In genomic region chr1:233815865-233816264, GRCh38 we compare ENCODE assay signal across 18 cellular contexts.
DNase-seq lines count a peak whose midpoint lies in the region; TF ChIP-seq lines count a peak whose summit lies in the region.
"Had no signal": no experiment of that assay in that cellular context is flagged by ENCODE, and none has a peak within 500 bp of the region (broad histone marks: within the 10 kb centered on the region; RNA-seq: fewer than 3 reads in every experiment).

No MANE protein-coding gene starts in this region.

- H3K79me2 ChIP-seq in PC-9 (ENCODE audit: low read depth): no peaks in the 10 kb centered on the region

- H2AFZ ChIP-seq in PC-9: no peak overlapping the region
- H2AFZ ChIP-seq in mesenchymal stem cell (ENCODE audit: low read depth, low read length): peak overlapping the region; percentile 39

- CTCF ChIA-PET in PC-9 (lab: Charles Lee): no interaction called here

- no peaks in the 10 kb centered on the region; the same call in none of the 2 replicates for H3K9me3 ChIP-seq in PC-9 (ENCODE audit: insufficient read depth, low read depth)
- no peaks in the 10 kb centered on the region for H3K9me3 ChIP-seq in mesenchymal stem cell (ENCODE audit: control insufficient read depth, low read length)
- H3K9me3 ChIP-seq: SJCRH30 had no signal

- no peak overlapping the region for H4K91ac ChIP-seq in mesenchymal stem cell (ENCODE audit: low read length)

- H2BK15ac ChIP-seq in mesenchymal stem cell (ENCODE audit: low read depth, poor library complexity, severe bottlenecking): no peak overlapping the region

- H2AK5ac ChIP-seq in mesenchymal stem cell (ENCODE audit: low read length, severe bottlenecking): no peak overlapping the region

- H3K23ac ChIP-seq in mesenchymal stem cell (ENCODE audit: low read length in 2 of 2): no peak overlapping the region

- H3K4me2 ChIP-seq in PC-9: peak overlapping the region; percentile 11; the same call in 1 of the 2 replicates
- H3K4me2 ChIP-seq in mesenchymal stem cell (ENCODE audit: low read length, poor library complexity, severe bottlenecking): no peak overlapping the region
- H3K4me2 ChIP-seq: KMS-11 had no signal

- H2BK12ac ChIP-seq in mesenchymal stem cell (ENCODE audit: low read length in 2 of 2): no peak overlapping the region

- H3K4ac ChIP-seq in mesenchymal stem cell (ENCODE audit: low read depth in 1 of 2, low read length in 2 of 2): no peak overlapping the region

- H3K9ac ChIP-seq in mesenchymal stem cell (ENCODE audit: low read length): no peak overlapping the region
- H3K9ac ChIP-seq: KMS-11 had no signal

- H3K18ac ChIP-seq in mesenchymal stem cell (ENCODE audit: low read depth in 1 of 2, low read length in 2 of 2): no peak overlapping the region

- H3F3A ChIP-seq in PC-9 (ENCODE audit: insufficient read depth, low read depth): peaks cover 7% of the 10 kb centered on the region; the same call in 1 of the 2 replicates

- 64% methylated on average over 3 of the region's 3 CpGs for WGBS in mesenchymal stem cell

- POLR2A ChIA-PET in PC-9 (lab: Charles Lee; ENCODE audit: unreplicated experiment): interaction anchor here (0.7 kb wide), 1 partner anchor 163 kb away, joined by 5 read pairs; no protein-coding TSS in a partner anchor

- H3K4me1 ChIP-seq in PC-9 (replicated peaks; ENCODE audit: insufficient read depth) (peaks cover 8% of the 10 kb centered on the region), mesenchymal stem cell (ENCODE audit: control insufficient read depth, insufficient read depth, low read depth, low read length) (no peaks in the 10 kb centered on the region)

- H4K8ac ChIP-seq in mesenchymal stem cell (ENCODE audit: low read length): no peak overlapping the region

- H3K79me1 ChIP-seq in mesenchymal stem cell (replicated peaks; ENCODE audit: low read length, poor library complexity, severe bottlenecking): no peaks in the 10 kb centered on the region

- no peaks in the 10 kb centered on the region for H4K20me1 ChIP-seq in PC-9 (ENCODE audit: insufficient read depth)

- no peak overlapping the region for H3K4me3 ChIP-seq in PC-9
- no peak overlapping the region for H3K4me3 ChIP-seq in epithelial cell of esophagus (ENCODE audit: low read length)
- no peak overlapping the region for H3K4me3 ChIP-seq in mesenchymal stem cell (ENCODE audit: insufficient read depth in 1 of 2, low read depth in 1 of 2, low read length in 2 of 2)
- H3K4me3 ChIP-seq: SJCRH30 had no signal

- H2BK120ac ChIP-seq in mesenchymal stem cell (ENCODE audit: low read depth, low read length): no peak overlapping the region

- TF ChIP-seq CTCF in PC-9 (conservative IDR thresholded peaks at IDR 0.05): no peak
- no peak for TF ChIP-seq CTCF in epithelial cell of esophagus (IDR thresholded peaks at IDR 0.05; ENCODE audit: insufficient read depth, low read depth, low read length, missing control alignments)

- H2BK5ac ChIP-seq in mesenchymal stem cell (ENCODE audit: low read depth, low read length, poor library complexity, severe bottlenecking): no peak overlapping the region

- H3K9me2 ChIP-seq in PC-9 (ENCODE audit: insufficient read depth): no peaks in the 10 kb centered on the region

- H3K27ac ChIP-seq in PC-9: no peak overlapping the region
- H3K27ac ChIP-seq in mesenchymal stem cell (ENCODE audit: low read length, poor library complexity, severe bottlenecking): no peak overlapping the region
- H3K27ac ChIP-seq: KMS-11, SJCRH30 had no signal

- H3K36me3 ChIP-seq in PC-9 (ENCODE audit: low read depth) (no peaks in the 10 kb centered on the region), mesenchymal stem cell (ENCODE audit: control insufficient read depth in 1 of 2, insufficient read depth in 2 of 2, low read depth in 1 of 2, low read length in 2 of 2) (no peaks in the 10 kb centered on the region)
- H3K36me3 ChIP-seq: SJCRH30 had no signal

- H3K27me3 ChIP-seq in PC-9 (ENCODE audit: insufficient read depth, low read depth) (no peaks in the 10 kb centered on the region), mesenchymal stem cell (ENCODE audit: control insufficient read depth in 1 of 2, insufficient read depth in 1 of 2, low read length in 2 of 2) (no peaks in the 10 kb centered on the region)

- peak; percentile 13 for DNase-seq in ELF-1 (ENCODE audit: low read depth, low spot score)
- DNase-seq in PC-9: peak; percentile 26 to 71
- peak; percentile 73 for DNase-seq in epithelial cell of esophagus (ENCODE audit: low read depth)
- DNase-seq in mesenchymal stem cell: no peak
- no peak for DNase-seq in NCI-H345 (lab: John Stamatoyannopoulos, UW)
- no peak for DNase-seq in NCI-H2227 (lab: John Stamatoyannopoulos, UW; ENCODE audit: unreplicated experiment)
- DNase-seq in activated CD4-positive, alpha-beta T cell treated with anti-CD3 and anti-CD28 coated beads for 4 hours: no peak
- DNase-seq: DMS53, H9, NCI-H1048, NCI-H1417, NCI-H1694, NCI-H2029 treated with DMSO at 0.1 percent for 48 hours, NCI-H2227 treated with DMSO at 0.1 percent for 48 hours, NCI-H510A, NCI-H69, SJCRH30 had no signal

- H3K14ac ChIP-seq in mesenchymal stem cell (ENCODE audit: low read length in 2 of 2): no peak overlapping the region

- intact Hi-C loops in PC-9 (cut with micrococcal nuclease; ENCODE audit: unreplicated experiment): no loop called here

- no TSS peak for BruUV-seq in PC-9 (replicated peaks; lab: Mats Ljungman, UMichigan)

Comparison
In these comparisons a context has a peak if more than half of its experiments do, and no peak if none do; other contexts are left out.
1. DNase-seq: peak in ELF-1 (single experiment), PC-9 (2 of 2) and epithelial cell of esophagus (single experiment); none in mesenchymal stem cell (single experiment), NCI-H345 (single experiment), NCI-H2227 (single experiment) and activated CD4-positive, alpha-beta T cell treated with anti-CD3 and anti-CD28 coated beads for 4 hours (0 of 2).